Comparison of ENCODE assay signal across 20 cellular contexts in the genomic region with DNA sequence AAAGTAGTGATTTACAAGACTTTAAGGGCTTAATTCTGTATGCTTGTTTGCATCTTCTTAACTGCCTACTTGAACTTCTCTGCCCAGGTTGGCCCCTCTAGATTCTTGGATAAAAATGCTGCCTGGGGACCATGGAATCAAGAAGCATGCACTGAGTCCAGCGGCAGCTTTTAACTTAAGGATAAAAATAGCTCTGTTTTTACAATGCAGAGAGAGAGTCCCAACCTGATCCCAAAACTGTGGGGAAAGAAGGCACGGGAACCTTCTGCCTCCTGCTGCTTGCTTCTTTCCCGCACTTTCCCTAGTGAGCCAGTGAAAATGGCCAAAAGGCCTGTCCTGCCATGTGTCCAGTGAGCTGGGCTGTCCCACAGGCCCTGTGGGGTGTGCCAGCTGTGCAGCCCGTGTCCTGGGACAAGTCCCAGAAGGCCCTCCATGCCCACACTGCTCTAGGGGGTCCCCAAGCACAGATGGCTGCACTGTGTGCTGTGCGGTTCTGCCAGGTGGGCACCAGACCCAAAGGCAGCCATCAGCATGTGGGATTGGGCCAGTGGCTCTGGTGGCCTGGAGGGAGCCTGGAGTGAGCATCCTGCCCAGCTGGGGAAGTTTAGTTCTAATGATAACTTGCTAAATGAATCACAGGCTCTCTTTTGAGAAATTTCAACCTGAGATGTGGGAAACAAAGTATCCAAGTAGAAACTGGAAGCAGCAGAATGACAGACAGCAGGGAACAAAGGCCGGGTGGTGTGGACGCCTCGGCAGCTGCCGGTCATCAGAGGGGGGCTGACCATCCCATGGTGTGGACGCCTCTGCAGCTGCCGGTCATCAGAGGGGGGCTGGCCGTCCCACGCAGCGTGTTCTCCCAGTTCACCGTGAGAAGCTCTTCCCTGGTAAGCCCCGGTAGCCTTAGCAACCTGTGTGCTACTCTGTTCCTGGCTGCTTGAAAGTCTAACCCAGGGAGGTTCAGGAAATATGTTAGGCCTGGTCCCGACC. TPM values are rescaled to one million over a fixed set of nuclear protein-coding genes. Genes with fewer than 3 reads are reported as not detected.
DNase-seq lines count a peak whose midpoint lies in the region; ATAC-seq and TF ChIP-seq lines count a peak whose summit lies in the region.
"Had no signal": no experiment of that assay in that cellular context is flagged by ENCODE, and none has a peak within 500 bp of the region (broad histone marks: within the 10 kb centered on the region; RNA-seq: fewer than 3 reads in every experiment).

No MANE protein-coding gene starts in this region.

- intact Hi-C loops in activated CD4-positive, alpha-beta T cell treated with anti-CD3 and anti-CD28 coated beads, Interleukin-2, amount 10 ng/mL, durations not matched to agents 24 days and 14 days (cut with micrococcal nuclease): no loop called here

- WGBS in gastroesophageal sphincter (ENCODE audit: low coverage in 1 of 2), 2 donors: 14 to 64% methylated on average over 1 to 15 of the region's 17 CpGs

- no peak overlapping the region for H3K4me3 Mint-ChIP-seq in activated CD4-positive, alpha-beta T cell treated with anti-CD3 and anti-CD28 coated beads, Interleukin-2, amount 10 ng/mL, durations not matched to agents 24 days and 14 days
- H3K4me3 Mint-ChIP-seq in osteocyte (ENCODE audit: unreplicated experiment) (no peak overlapping the region), T-helper 17 cell (no peak overlapping the region)
- H3K4me3 Mint-ChIP-seq: CD4-positive, alpha-beta memory T cell; memory B cell had no signal

- no peaks in the 10 kb centered on the region for H3K36me3 Mint-ChIP-seq in activated CD4-positive, alpha-beta T cell treated with anti-CD3 and anti-CD28 coated beads, Interleukin-2, amount 10 ng/mL, durations not matched to agents 24 days and 14 days (ENCODE audit: low read depth)
- H3K36me3 Mint-ChIP-seq in osteocyte (ENCODE audit: unreplicated experiment) (no peaks in the 10 kb centered on the region), T-helper 17 cell (ENCODE audit: low read depth) (no peaks in the 10 kb centered on the region)
- H3K36me3 Mint-ChIP-seq: CD4-positive, alpha-beta memory T cell; memory B cell had no signal

- H3K4me3 ChIP-seq in gastroesophageal sphincter: no peak overlapping the region
- H3K4me3 ChIP-seq: upper lobe of left lung had no signal

- H3K36me3 ChIP-seq in gastroesophageal sphincter: no peaks in the 10 kb centered on the region
- H3K36me3 ChIP-seq: upper lobe of left lung had no signal

- H3K9me3 Mint-ChIP-seq in activated CD4-positive, alpha-beta T cell treated with anti-CD3 and anti-CD28 coated beads, Interleukin-2, amount 10 ng/mL, durations not matched to agents 24 days and 14 days: no peaks in the 10 kb centered on the region
- H3K9me3 Mint-ChIP-seq in osteocyte (ENCODE audit: unreplicated experiment): no peaks in the 10 kb centered on the region
- H3K9me3 Mint-ChIP-seq: CD4-positive, alpha-beta memory T cell; memory B cell had no signal

- TF ChIP-seq CTCF in gastroesophageal sphincter (IDR thresholded peaks at IDR 0.05) (no peak), osteocyte (IDR thresholded peaks at IDR 0.05) (no peak)

- no peaks in the 10 kb centered on the region for H3K27me3 ChIP-seq in gastroesophageal sphincter
- H3K27me3 ChIP-seq: upper lobe of left lung had no signal

- peaks cover 15% of the 10 kb centered on the region for H3K4me1 Mint-ChIP-seq in activated CD4-positive, alpha-beta T cell treated with anti-CD3 and anti-CD28 coated beads, Interleukin-2, amount 10 ng/mL, durations not matched to agents 24 days and 14 days
- no peaks in the 10 kb centered on the region for H3K4me1 Mint-ChIP-seq in osteocyte (ENCODE audit: unreplicated experiment)
- peaks cover 3% of the 10 kb centered on the region for H3K4me1 Mint-ChIP-seq in T-helper 17 cell
- H3K4me1 Mint-ChIP-seq: memory B cell had no signal

- H3K27ac ChIP-seq in gastroesophageal sphincter: peak overlapping the region in 3 of 4 donors; percentile 29 to 35 (median 35)
- H3K27ac ChIP-seq: upper lobe of left lung had no signal

- TF ChIP-seq POLR2A in gastroesophageal sphincter (IDR thresholded peaks at IDR 0.05): no peak

- H3K27me3 Mint-ChIP-seq in activated CD4-positive, alpha-beta T cell treated with anti-CD3 and anti-CD28 coated beads, Interleukin-2, amount 10 ng/mL, durations not matched to agents 24 days and 14 days: peaks cover 16% of the 10 kb centered on the region
- peaks cover 21% of the 10 kb centered on the region for H3K27me3 Mint-ChIP-seq in osteocyte (ENCODE audit: unreplicated experiment)
- H3K27me3 Mint-ChIP-seq in T-helper 17 cell: no peaks in the 10 kb centered on the region

- peaks cover 4 to 23% (median 5%) of the 10 kb centered on the region in 3 donors for H3K4me1 ChIP-seq in gastroesophageal sphincter
- H3K4me1 ChIP-seq: upper lobe of left lung had no signal

- DNase-seq in activated CD4-positive, alpha-beta T cell treated with anti-CD3 and anti-CD28 coated beads, Interleukin-2, amount 10 ng/mL, durations not matched to agents 24 days and 14 days: no peak
- DNase-seq in activated CD4-positive, alpha-beta T cell treated with anti-CD3 and anti-CD28 coated beads, Interleukin-2, amount 50 U/mL, for 4 hours: no peak
- peak; percentile 62 for DNase-seq in osteocyte (ENCODE audit: extremely low spot score, unreplicated experiment)
- peak; percentile 32 for DNase-seq in ureter (ENCODE audit: low spot score)
- DNase-seq in hepatic stellate cell (ENCODE audit: low spot score): no peak
- DNase-seq in T-helper 17 cell: no peak
- DNase-seq: CD4-positive, alpha-beta memory T cell; cortex of kidney; NCI-H1105 treated with DMSO at 0.1 percent for 48 hours; stimulated activated CD4-positive, alpha-beta T cell treated with anti-CD3 and anti-CD28 coated beads, Interleukin-4, amount 100 ng/mL, for 1 hour had no signal

- H3K27ac Mint-ChIP-seq in activated CD4-positive, alpha-beta T cell treated with anti-CD3 and anti-CD28 coated beads, Interleukin-2, amount 10 ng/mL, durations not matched to agents 24 days and 14 days: peak overlapping the region; percentile 30
- no peak overlapping the region for H3K27ac Mint-ChIP-seq in osteocyte (ENCODE audit: unreplicated experiment)
- no peak overlapping the region for H3K27ac Mint-ChIP-seq in T-helper 17 cell
- H3K27ac Mint-ChIP-seq: memory B cell had no signal

- no peaks in the 10 kb centered on the region for H3K9me3 ChIP-seq in gastroesophageal sphincter
- H3K9me3 ChIP-seq in T-helper 17 cell (ENCODE audit: control insufficient read depth, low read length, poor library complexity, severe bottlenecking): no peaks in the 10 kb centered on the region
- H3K9me3 ChIP-seq: upper lobe of left lung had no signal

- no peak for ATAC-seq in gastroesophageal sphincter
- ATAC-seq in HG02571 (IDR thresholded peaks at IDR 0.05; ENCODE audit: unreplicated experiment): no peak
- ATAC-seq in T-helper 17 cell: no peak
- ATAC-seq: activated CD4-positive, CD25-positive, alpha-beta regulatory T cell treated with anti-CD3 and anti-CD28 coated beads, Interleukin-2, amount 50 U/mL, for 24 hours had no signal

- no peak for TF ChIP-seq EP300 in gastroesophageal sphincter (IDR thresholded peaks at IDR 0.05)

RNA-seq across cellular contexts. Expression of a gene that starts 10.0 kb away (rescaled TPM):
- total RNA-seq in activated CD4-positive, alpha-beta T cell treated with anti-CD3 and anti-CD28 coated beads, Interleukin-2, amount 10 ng/mL, durations not matched to agents 24 days and 14 days: 160 and 177 TPM in 2 replicates
- total RNA-seq in gastroesophageal sphincter (10 to 100 TPM; 37.5 to 48.9 (median 48.0) TPM), osteocyte (75.2 and 78.8 TPM in 2 replicates), ureter (344 TPM), T-helper 17 cell (100 to 1,000 TPM in 1 of 2 donors, 10 to 100 TPM in 1; 99.6 to 105 TPM)

RNA-seq across cellular contexts. Expression of a gene that starts 29.0 kb away (rescaled TPM):
- not detected in 2 replicates for total RNA-seq in activated CD4-positive, alpha-beta T cell treated with anti-CD3 and anti-CD28 coated beads, Interleukin-2, amount 10 ng/mL, durations not matched to agents 24 days and 14 days
- total RNA-seq in gastroesophageal sphincter: under 1 TPM in 2 of 4 donors, not detected in 2; 0.13 to 0.42 TPM
- not detected in 2 replicates for total RNA-seq in osteocyte
- not detected for total RNA-seq in ureter
- not detected for total RNA-seq in T-helper 17 cell
- total RNA-seq: A673; astrocyte; CD4-positive, alpha-beta memory T cell; Daoy; epithelial cell of proximal tubule; T-helper 2 cell treated with Interferon-gamma antibody and Interleukin-4, amounts not matched to agents 100 ng/mL and 5 ng/mL, for 36 hours had no signal

RNA-seq across cellular contexts. Expression of a gene that starts 48.1 kb away (rescaled TPM):
- total RNA-seq in activated CD4-positive, alpha-beta T cell treated with anti-CD3 and anti-CD28 coated beads, Interleukin-2, amount 10 ng/mL, durations not matched to agents 24 days and 14 days: not detected in 2 replicates
- total RNA-seq in gastroesophageal sphincter: under 1 TPM in 1 of 4 donors, not detected in 3; 0.15 TPM
- total RNA-seq in osteocyte: not detected in 2 replicates
- total RNA-seq in ureter: 0.31 TPM
- total RNA-seq in T-helper 17 cell: under 1 TPM; 0.20 to 0.23 TPM
- total RNA-seq: A673; astrocyte; CD4-positive, alpha-beta memory T cell; Daoy; epithelial cell of proximal tubule; upper lobe of left lung had no signal

Comparison
In these comparisons a context has a peak if more than half of its experiments do, and no peak if none do; other contexts are left out.
1. DNase-seq: peak in osteocyte (single experiment) and ureter (single experiment); none in activated CD4-positive, alpha-beta T cell treated with anti-CD3 and anti-CD28 coated beads, Interleukin-2, amount 10 ng/mL, durations not matched to agents 24 days and 14 days (single experiment), activated CD4-positive, alpha-beta T cell treated with anti-CD3 and anti-CD28 coated beads, Interleukin-2, amount 50 U/mL, for 4 hours (0 of 2), hepatic stellate cell (single experiment) and T-helper 17 cell (0 of 3).